ENCODE assay signal across 17 cellular contexts in the genomic region with DNA sequence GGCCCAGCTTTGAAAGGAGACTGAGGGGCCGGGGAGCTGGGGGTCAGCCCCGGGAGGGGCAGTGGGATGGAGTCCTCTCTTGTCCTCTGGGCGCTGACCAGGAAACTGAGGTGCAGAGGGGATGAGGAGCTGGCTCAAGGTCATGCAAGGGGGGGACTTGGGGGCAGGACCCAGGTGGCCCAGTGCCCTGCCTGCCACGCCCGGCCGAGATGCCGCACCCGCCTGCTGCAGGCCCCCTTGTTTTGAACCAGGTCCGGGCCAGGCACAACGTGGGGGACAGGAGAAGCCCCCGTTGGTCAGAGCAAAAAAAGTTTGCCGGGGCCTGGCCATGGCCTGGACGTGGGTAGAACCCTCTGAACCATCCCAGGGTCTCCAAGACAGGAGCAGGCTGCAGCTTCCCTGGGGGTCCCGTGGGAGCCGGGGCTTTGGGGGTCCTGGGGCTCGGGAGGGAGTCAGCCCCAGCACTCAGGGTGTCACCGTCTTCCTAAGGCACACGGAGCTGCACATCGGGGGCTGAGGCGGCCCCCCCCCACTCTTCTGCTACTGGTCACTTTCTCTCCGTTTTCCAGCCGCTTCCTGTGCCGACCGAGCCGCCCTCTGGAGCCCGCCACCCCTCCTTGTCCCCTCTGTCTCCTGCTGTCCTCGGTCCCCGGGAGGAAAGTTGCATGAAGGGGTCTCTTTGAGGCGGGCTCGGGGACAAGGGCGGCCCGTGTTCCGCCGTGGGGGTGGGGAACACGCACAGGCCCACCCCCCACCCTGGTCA. TPM values are rescaled to one million over a fixed set of nuclear protein-coding genes. Genes with fewer than 3 reads are reported as not detected.
DNase-seq lines count a peak whose midpoint lies in the region; ATAC-seq and TF ChIP-seq lines count a peak whose summit lies in the region.
"Had no signal": no experiment of that assay in that cellular context is flagged by ENCODE, and none has a peak within 500 bp of the region (broad histone marks: within the 10 kb centered on the region; RNA-seq: fewer than 3 reads in every experiment).

No MANE protein-coding gene starts in this region.

- DNase-seq in MCF 10A (ENCODE audit: unreplicated experiment) (no peak), breast epithelium (ENCODE audit: low spot score in 2 of 2) (no peak), mesothelial cell of epicardium (ENCODE audit: low spot score in 2 of 2, unreplicated experiment in 2 of 2) (no peak), NCI-H1436 (lab: John Stamatoyannopoulos, UW) (no peak), mesenteric fat pad (ENCODE audit: low spot score) (no peak)
- DNase-seq in central memory CD8-positive, alpha-beta T cell (ENCODE audit: low spot score in 2 of 2): no peak
- DNase-seq in stimulated activated naive CD8-positive, alpha-beta T cell treated with anti-CD3 and anti-CD28 coated beads, Interleukin-15, amount 100 ng/mL, for 72 hours: no peak
- DNase-seq: activated CD8-positive, alpha-beta memory T cell treated with anti-CD3 and anti-CD28 coated beads, Interleukin-2, amount 50 U/mL, for 48 hours; amniotic stem cell; DMS79; effector memory CD4-positive, alpha-beta T cell; left lung; NCI-H1436 treated with DMSO at 0.1 percent for 48 hours; ovary; stimulated activated CD8-positive, alpha-beta memory T cell treated with anti-CD3 and anti-CD28 coated beads, Interleukin-4, amount 100 ng/mL, for 48 hours had no signal

- TF ChIP-seq CTCF in MCF 10A (IDR thresholded peaks at IDR 0.05; ENCODE audit: unreplicated experiment) (no peak), breast epithelium (IDR thresholded peaks at IDR 0.05) (no peak), mesothelial cell of epicardium (IDR thresholded peaks at IDR 0.05; ENCODE audit: unreplicated experiment) (no peak)

- H3K27ac Mint-ChIP-seq in MCF 10A (ENCODE audit: low read depth, unreplicated experiment) (no peak overlapping the region), mesothelial cell of epicardium (no peak overlapping the region)
- H3K27ac Mint-ChIP-seq in central memory CD8-positive, alpha-beta T cell (ENCODE audit: low read depth): no peak overlapping the region
- H3K27ac Mint-ChIP-seq in stimulated activated naive CD8-positive, alpha-beta T cell treated with anti-CD3 and anti-CD28 coated beads, Interleukin-15, amount 100 ng/mL, for 72 hours: no peak overlapping the region

- H3K9me3 Mint-ChIP-seq in MCF 10A (ENCODE audit: unreplicated experiment) (no peaks in the 10 kb centered on the region), mesothelial cell of epicardium (no peaks in the 10 kb centered on the region)
- no peaks in the 10 kb centered on the region for H3K9me3 Mint-ChIP-seq in central memory CD8-positive, alpha-beta T cell
- no peaks in the 10 kb centered on the region for H3K9me3 Mint-ChIP-seq in stimulated activated naive CD8-positive, alpha-beta T cell treated with anti-CD3 and anti-CD28 coated beads, Interleukin-15, amount 100 ng/mL, for 72 hours

- no peaks in the 10 kb centered on the region for H3K9me3 ChIP-seq in breast epithelium
- H3K9me3 ChIP-seq: left lung, ovary had no signal

- H3K4me1 ChIP-seq in breast epithelium: no peaks in the 10 kb centered on the region
- H3K4me1 ChIP-seq: left lung had no signal

- peaks cover 23 to 86% of the 10 kb centered on the region in 2 donors for H3K27me3 ChIP-seq in breast epithelium

- CTCF ChIA-PET in MCF 10A (lab: Yijun Ruan, JAX): interaction anchor here (0.6 kb wide), 3 partner anchors 197 to 1324 kb away, joined by 3 to 5 read pairs (median 3); no protein-coding TSS in a partner anchor

- no peak for ATAC-seq in central memory CD8-positive, alpha-beta T cell (replicated peaks; ENCODE audit: extremely low read depth, poor library complexity, severe bottlenecking)
- no peak for ATAC-seq in stimulated activated naive CD8-positive, alpha-beta T cell treated with anti-CD3 and anti-CD28 coated beads, Interleukin-15, amount 100 ng/mL, for 72 hours
- ATAC-seq in HG02981 (IDR thresholded peaks at IDR 0.05; ENCODE audit: unreplicated experiment): no peak
- ATAC-seq: GM12878, left lung had no signal

- H3K27me3 Mint-ChIP-seq in MCF 10A (ENCODE audit: insufficient read depth, unreplicated experiment) (peaks cover 29% of the 10 kb centered on the region), mesothelial cell of epicardium (ENCODE audit: low read depth) (peaks cover 14% of the 10 kb centered on the region)
- peaks cover 26% of the 10 kb centered on the region for H3K27me3 Mint-ChIP-seq in central memory CD8-positive, alpha-beta T cell
- peaks cover 66% of the 10 kb centered on the region for H3K27me3 Mint-ChIP-seq in stimulated activated naive CD8-positive, alpha-beta T cell treated with anti-CD3 and anti-CD28 coated beads, Interleukin-15, amount 100 ng/mL, for 72 hours

- no peaks in the 10 kb centered on the region for H3K36me3 ChIP-seq in breast epithelium
- H3K36me3 ChIP-seq: left lung, ovary had no signal

- peak overlapping the region; percentile 63 for H3K4me3 Mint-ChIP-seq in MCF 10A (ENCODE audit: unreplicated experiment)
- H3K4me3 Mint-ChIP-seq in central memory CD8-positive, alpha-beta T cell: peak overlapping the region; percentile 69
- peak overlapping the region; percentile 77 for H3K4me3 Mint-ChIP-seq in mesothelial cell of epicardium
- peak overlapping the region; percentile 63 to 77 for H3K4me3 Mint-ChIP-seq in stimulated activated naive CD8-positive, alpha-beta T cell treated with anti-CD3 and anti-CD28 coated beads, Interleukin-15, amount 100 ng/mL, for 72 hours

- BruUV-seq in MCF 10A (replicated peaks; lab: Mats Ljungman, UMichigan): no TSS peak

- intact Hi-C loops in MCF 10A (cut with micrococcal nuclease) (no loop called here), breast epithelium (cut with DNase I; ENCODE audit: low total_unique reads) (no loop called here)

- no peaks in the 10 kb centered on the region for H3K4me1 Mint-ChIP-seq in MCF 10A (ENCODE audit: insufficient read depth, unreplicated experiment)
- peaks cover 5% of the 10 kb centered on the region for H3K4me1 Mint-ChIP-seq in central memory CD8-positive, alpha-beta T cell
- H3K4me1 Mint-ChIP-seq in mesothelial cell of epicardium: peaks cover 7% of the 10 kb centered on the region
- peaks cover 14% of the 10 kb centered on the region for H3K4me1 Mint-ChIP-seq in stimulated activated naive CD8-positive, alpha-beta T cell treated with anti-CD3 and anti-CD28 coated beads, Interleukin-15, amount 100 ng/mL, for 72 hours

- TF ChIP-seq POLR2A in breast epithelium (IDR thresholded peaks at IDR 0.05): no peak

- no peak overlapping the region for H3K27ac ChIP-seq in breast epithelium
- H3K27ac ChIP-seq: left lung, ovary had no signal

- H3K36me3 Mint-ChIP-seq in MCF 10A (ENCODE audit: insufficient read depth, unreplicated experiment): no peaks in the 10 kb centered on the region
- H3K36me3 Mint-ChIP-seq in central memory CD8-positive, alpha-beta T cell (ENCODE audit: insufficient read depth): no peaks in the 10 kb centered on the region
- H3K36me3 Mint-ChIP-seq in mesothelial cell of epicardium: no peaks in the 10 kb centered on the region

- H3K4me3 ChIP-seq in breast epithelium: peak overlapping the region in 1 of 3 donors; percentile 57
- H3K4me3 ChIP-seq: GM12878, left lung, ovary had no signal

- POLR2A ChIA-PET in MCF 10A (lab: Yijun Ruan, JAX): no interaction called here

RNA-seq across cellular contexts. Expression of a gene that starts 1.4 kb away (rescaled TPM):
- total RNA-seq in MCF 10A (2022) (not detected in 2 replicates), breast epithelium (under 1 TPM in 1 of 3 donors, not detected in 2; 0.66 TPM), mesothelial cell of epicardium (13.1 to 15.0 TPM (median 14.0 TPM) in 3 replicates), mesenteric fat pad (not detected)
- total RNA-seq: GM12878, ovary had no signal

RNA-seq across cellular contexts. Expression of a gene that starts 11.7 kb away (rescaled TPM):
- total RNA-seq in MCF 10A (2022): 71.0 and 85.2 TPM in 2 replicates
- total RNA-seq in breast epithelium: 10 to 100 TPM; 43.9 to 60.6 (median 53.1) TPM
- total RNA-seq in mesothelial cell of epicardium: 24.4 to 25.8 TPM (median 25.5 TPM) in 3 replicates
- 53.2 TPM for total RNA-seq in mesenteric fat pad

RNA-seq across cellular contexts. Expression of a gene that starts 17.9 kb away (rescaled TPM):
- 316 and 362 TPM in 2 replicates for total RNA-seq in MCF 10A (2022)
- total RNA-seq in breast epithelium: 100 to 1,000 TPM; 458 to 758 (median 656) TPM
- 659 to 674 TPM (median 670 TPM) in 3 replicates for total RNA-seq in mesothelial cell of epicardium
- total RNA-seq in mesenteric fat pad: 243 TPM

RNA-seq across cellular contexts. Expression of a gene that starts 38.7 kb away (rescaled TPM):
- total RNA-seq in MCF 10A (2022) (73.6 and 96.9 TPM in 2 replicates), breast epithelium (10 to 100 TPM; 13.8 to 28.5 (median 22.4) TPM), mesothelial cell of epicardium (168 to 177 TPM (median 172 TPM) in 3 replicates), mesenteric fat pad (156 TPM)

RNA-seq across cellular contexts. Expression of a gene that starts 45.5 kb away (rescaled TPM):
- 256 and 258 TPM in 2 replicates for total RNA-seq in MCF 10A (2022)
- 10 to 100 TPM; 47.6 to 64.9 (median 61.3) TPM for total RNA-seq in breast epithelium
- 105 to 115 TPM (median 108 TPM) in 3 replicates for total RNA-seq in mesothelial cell of epicardium
- 189 TPM for total RNA-seq in mesenteric fat pad
